20 cellular contexts compared by ENCODE assay signal in the genomic region with DNA sequence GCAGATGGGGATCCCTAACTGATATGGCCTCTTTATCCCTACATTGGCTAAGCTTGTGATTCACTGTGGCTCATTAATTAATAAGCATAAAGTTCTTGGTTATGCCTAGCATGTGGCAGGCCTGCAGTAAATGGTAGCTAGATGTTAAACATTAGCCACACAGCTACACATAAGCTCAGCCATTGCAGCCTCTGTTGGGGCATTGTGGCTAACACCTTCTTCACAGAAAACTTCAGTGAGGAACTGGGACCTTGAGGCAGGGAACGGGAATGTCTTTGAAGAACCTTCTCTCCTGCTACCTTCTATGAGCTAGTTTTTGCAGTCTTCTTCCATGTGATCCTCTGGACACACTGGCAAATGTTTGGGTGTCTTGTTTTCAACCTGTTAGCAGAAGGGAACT.
"Had no signal": no experiment of that assay in that cellular context is flagged by ENCODE, and none has a peak within 500 bp of the region (broad histone marks: within the 10 kb centered on the region; RNA-seq: fewer than 3 reads in every experiment).

No MANE protein-coding gene starts in this region.

- H3K36me3 ChIP-seq: ovary, right lobe of liver, stomach, thyroid gland, vagina had no signal

- H3K27me3 ChIP-seq: dorsolateral prefrontal cortex, ovary, right lobe of liver, stomach, thyroid gland, vagina had no signal

- ATAC-seq: left lobe of liver; natural killer cell; right lobe of liver; stimulated activated effector memory CD8-positive, alpha-beta T cell treated with anti-CD3 and anti-CD28 coated beads, Interleukin-12 subunit alpha, Interleukin-12 subunit beta, amount 100 ng/mL, for 72 hours had no signal

- H3K9me3 ChIP-seq: ovary, right lobe of liver, stomach, thyroid gland, vagina had no signal

- H3K27ac ChIP-seq: dorsolateral prefrontal cortex, ovary, right lobe of liver, stomach, thyroid gland, vagina had no signal

- FAIRE-seq: frontal cortex, keratinocyte, small intestine had no signal

- H3K4me3 ChIP-seq: dorsolateral prefrontal cortex, lung, ovary, right lobe of liver, stomach, thyroid gland, vagina had no signal

- H3K4me1 ChIP-seq: right lobe of liver, stomach, thyroid gland, vagina had no signal

- DNase-seq: dorsolateral prefrontal cortex; effector CD4-positive, alpha-beta T cell; natural killer cell; occipital lobe; ovary; posterior cingulate gyrus; right lobe of liver; small intestine; stimulated activated CD4-positive, alpha-beta T cell treated with anti-CD3 and anti-CD28 coated beads, Interleukin-15, amount 100 ng/mL, for 24 hours; stimulated activated CD4-positive, alpha-beta T cell treated with anti-CD3 and anti-CD28 coated beads, Interleukin-4, amount 100 ng/mL, for 1 hour; stimulated activated naive CD4-positive, alpha-beta T cell treated with Interleukin-2 at 50 U/mL for 16 hours; stomach; thyroid gland; trophoblast cell had no signal
